In the genomic region with DNA sequence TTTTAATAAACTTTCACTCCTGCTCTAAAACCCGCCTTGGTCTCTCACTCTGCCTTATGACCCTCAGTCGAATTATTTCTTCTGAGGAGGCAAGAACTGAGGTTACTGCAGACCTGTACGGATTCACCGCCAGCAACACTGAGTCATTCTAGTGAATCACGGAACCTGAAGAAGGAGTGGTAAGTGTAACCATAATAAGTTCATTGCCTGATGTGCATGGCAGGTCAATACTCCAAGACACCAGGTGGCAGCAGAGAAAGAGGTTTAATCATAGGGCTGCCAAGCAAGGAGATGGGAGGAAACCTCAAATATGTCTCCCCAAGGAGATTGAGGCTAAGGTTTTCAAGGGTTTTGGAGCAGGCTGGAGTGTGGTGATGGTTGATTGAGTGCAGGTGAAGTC, we compare ENCODE assay signal across 13 cellular contexts.
DNase-seq lines count a peak whose midpoint lies in the region; FAIRE-seq and TF ChIP-seq lines count a peak whose summit lies in the region.
"Had no signal": no experiment of that assay in that cellular context is flagged by ENCODE, and none has a peak within 500 bp of the region (broad histone marks: within the 10 kb centered on the region; RNA-seq: fewer than 3 reads in every experiment).

No MANE protein-coding gene starts in this region.

- H3K9me3 Mint-ChIP-seq in MCF 10A (ENCODE audit: unreplicated experiment), result peaks cover 14% of the 10 kb centered on the region

- H3K36me3 ChIP-seq in breast epithelium (no peaks in the 10 kb centered on the region), brain microvascular endothelial cell (replicated peaks) (no peaks in the 10 kb centered on the region)
- H3K36me3 ChIP-seq: BLaER1 treated with 17β-estradiol and CSF1 and Interleukin-3, amounts not matched to agents 10 nM and 100 nM had no signal

- H3K27me3 ChIP-seq in breast epithelium (no peaks in the 10 kb centered on the region), brain microvascular endothelial cell (replicated peaks) (no peaks in the 10 kb centered on the region)
- H3K27me3 ChIP-seq: BLaER1 treated with 17β-estradiol and CSF1 and Interleukin-3, amounts not matched to agents 10 nM and 100 nM had no signal

- peak; percentile 44 for TF ChIP-seq CTCF in MCF 10A (IDR thresholded peaks at IDR 0.05; ENCODE audit: unreplicated experiment)
- no peak for TF ChIP-seq CTCF in breast epithelium (IDR thresholded peaks at IDR 0.05)
- peak; percentile 33 for TF ChIP-seq CTCF in brain microvascular endothelial cell (IDR thresholded peaks at IDR 0.05; ENCODE audit: low read depth, low read length, missing control alignments)

- H3K4me3 Mint-ChIP-seq in MCF 10A (ENCODE audit: unreplicated experiment), result no peak overlapping the region
- H3K4me3 Mint-ChIP-seq: stimulated activated naive B cell treated with anti-CD40 and anti-IgM and Interleukin-4, amounts not matched to agents 10 μg/mL and 1 μg/mL and 100 μg/mL, for 72 hours had no signal

- H3K27ac ChIP-seq in breast epithelium (no peak overlapping the region), brain microvascular endothelial cell (no peak overlapping the region)
- H3K27ac ChIP-seq: BLaER1 treated with 17β-estradiol and CSF1 and Interleukin-3, amounts not matched to agents 10 nM and 100 nM had no signal

- DNase-seq in MCF 10A (ENCODE audit: unreplicated experiment) (peak; percentile 93), breast epithelium (ENCODE audit: low spot score in 2 of 2) (no peak), NAMALWA (ENCODE audit: low spot score) (peak; percentile 45), brain microvascular endothelial cell (no peak), urothelium cell line (ENCODE audit: low spot score) (peak; percentile 18), T-helper 2 cell (no peak), DMS153 (lab: John Stamatoyannopoulos, UW) (no peak)
- no peak for DNase-seq in activated CD8-positive, alpha-beta memory T cell treated with anti-CD3 and anti-CD28 coated beads, Interleukin-2, amount 50 U/mL, for 48 hours
- DNase-seq: activated CD8-positive, alpha-beta memory T cell treated with anti-CD3 and anti-CD28 coated beads, Interleukin-2, amount 50 U/mL, for 4 hours; left colon; stimulated activated naive B cell treated with anti-CD40 and anti-IgM and Interleukin-4, amounts not matched to agents 10 μg/mL and 1 μg/mL and 100 μg/mL, for 72 hours had no signal

- no TSS peak for BruUV-seq in MCF 10A (replicated peaks; lab: Mats Ljungman, UMichigan)

- H3K27ac Mint-ChIP-seq in MCF 10A (ENCODE audit: low read depth, unreplicated experiment), result no peak overlapping the region
- H3K27ac Mint-ChIP-seq: stimulated activated naive B cell treated with anti-CD40 and anti-IgM and Interleukin-4, amounts not matched to agents 10 μg/mL and 1 μg/mL and 100 μg/mL, for 72 hours had no signal

- in situ Hi-C loops in brain microvascular endothelial cell (cut with HindIII; ENCODE audit: low pct_ligation_motif_present, low sequenced_read_pairs), result no loop called here

- H3K4me3 ChIP-seq in breast epithelium, result no peak overlapping the region
- H3K4me3 ChIP-seq in brain microvascular endothelial cell (ENCODE audit: low read depth, low read length), result no peak overlapping the region
- H3K4me3 ChIP-seq: BLaER1 treated with 17β-estradiol and CSF1 and Interleukin-3, amounts not matched to agents 10 nM and 100 nM had no signal

- TF ChIP-seq POLR2A in breast epithelium (IDR thresholded peaks at IDR 0.05), result no peak

- intact Hi-C loops in MCF 10A (cut with micrococcal nuclease), result loop anchor here (1.0 to 2.0 kb wide), 4 partner anchors 51 to 316 kb away; no protein-coding TSS in a partner anchor
- intact Hi-C loops in breast epithelium (cut with DNase I; ENCODE audit: low total_unique reads), result no loop called here

- no peak for FAIRE-seq in urothelium cell line (lab: Jason Lieb, UNC)
- FAIRE-seq: HTR-8/SVneo had no signal

- H3K4me1 Mint-ChIP-seq in MCF 10A (ENCODE audit: insufficient read depth, unreplicated experiment), result peaks cover 19% of the 10 kb centered on the region
- H3K4me1 Mint-ChIP-seq: stimulated activated naive B cell treated with anti-CD40 and anti-IgM and Interleukin-4, amounts not matched to agents 10 μg/mL and 1 μg/mL and 100 μg/mL, for 72 hours had no signal

- H3K4me1 ChIP-seq in breast epithelium, result no peaks in the 10 kb centered on the region

- H3K36me3 Mint-ChIP-seq in MCF 10A (ENCODE audit: insufficient read depth, unreplicated experiment), result no peaks in the 10 kb centered on the region
- H3K36me3 Mint-ChIP-seq: stimulated activated naive B cell treated with anti-CD40 and anti-IgM and Interleukin-4, amounts not matched to agents 10 μg/mL and 1 μg/mL and 100 μg/mL, for 72 hours had no signal

- CTCF ChIA-PET in MCF 10A (lab: Yijun Ruan, JAX), result interaction anchor here (0.7 to 8.0 kb wide), 20 partner anchors 10 to 1915 kb away, joined by 3 to 126 read pairs (median 4); no protein-coding TSS in a partner anchor

- H3K27me3 Mint-ChIP-seq in MCF 10A (ENCODE audit: insufficient read depth, unreplicated experiment), result no peaks in the 10 kb centered on the region

- peaks cover 0 to 10% of the 10 kb centered on the region in 2 donors for H3K9me3 ChIP-seq in breast epithelium

- POLR2A ChIA-PET in MCF 10A (lab: Yijun Ruan, JAX), result interaction anchor here (0.9 to 3.0 kb wide), 4 partner anchors 12 to 149 kb away, joined by 3 to 14 read pairs (median 3); no protein-coding TSS in a partner anchor

Comparison
In these comparisons a context has a peak if more than half of its experiments do, and no peak if none do; other contexts are left out.
1. DNase-seq: peak in MCF 10A (single experiment), NAMALWA (single experiment) and urothelium cell line (single experiment); none in breast epithelium (0 of 2), brain microvascular endothelial cell (single experiment), T-helper 2 cell (0 of 5), activated CD8-positive, alpha-beta memory T cell treated with anti-CD3 and anti-CD28 coated beads, Interleukin-2, amount 50 U/mL, for 48 hours (single experiment) and DMS153 (single experiment).
2. CTCF ChIP-seq: peak in MCF 10A (single experiment) and brain microvascular endothelial cell (single experiment); none in breast epithelium (0 of 3).